17 cellular contexts compared by ENCODE assay signal in the genomic region with DNA sequence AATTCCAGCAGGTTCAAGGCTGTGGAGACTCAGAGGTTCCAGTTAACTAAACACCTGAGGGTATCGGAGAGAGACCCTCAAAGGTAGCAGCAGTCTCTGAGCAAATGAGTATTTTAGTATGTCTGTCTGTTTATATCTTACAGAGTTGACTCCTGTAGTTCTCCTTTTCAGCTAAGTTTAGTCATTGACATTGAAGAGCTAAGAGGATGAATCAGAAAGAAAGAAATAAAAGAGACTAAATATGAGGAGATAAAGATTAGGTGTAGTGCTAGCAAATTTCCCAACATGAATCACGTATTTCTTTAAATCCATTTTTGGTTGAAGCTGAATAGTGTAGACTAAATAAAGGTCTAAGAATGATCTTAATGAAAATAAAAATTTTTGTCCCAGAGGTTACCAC.
DNase-seq lines count a peak whose midpoint lies in the region; ATAC-seq and TF ChIP-seq lines count a peak whose summit lies in the region.
"Had no signal": no experiment of that assay in that cellular context is flagged by ENCODE, and none has a peak within 500 bp of the region (broad histone marks: within the 10 kb centered on the region; RNA-seq: fewer than 3 reads in every experiment).

No MANE protein-coding gene starts in this region.

- no peaks in the 10 kb centered on the region for H3K9me3 ChIP-seq in AG04450 (ENCODE audit: control insufficient read depth, insufficient read depth, low read length)
- no peaks in the 10 kb centered on the region for H3K9me3 ChIP-seq in effector memory CD4-positive, alpha-beta T cell (ENCODE audit: control insufficient read depth, low read length)
- H3K9me3 ChIP-seq: BLaER1 treated with 17β-estradiol and CSF1 and Interleukin-3, amounts not matched to agents 10 nM and 100 nM had no signal

- peak overlapping the region; percentile 53 for H3K27ac ChIP-seq in AG04450 (ENCODE audit: low read depth, low read length)
- H3K27ac ChIP-seq in effector memory CD4-positive, alpha-beta T cell (ENCODE audit: insufficient read depth, low read length, poor library complexity, severe bottlenecking) = no peak overlapping the region
- H3K27ac ChIP-seq: BLaER1 treated with 17β-estradiol and CSF1 and Interleukin-3, amounts not matched to agents 10 nM and 100 nM had no signal

- CTCF ChIA-PET in AG04450 (lab: Charles Lee) = interaction anchor here (1.4 to 2.5 kb wide), 2 partner anchors 469 to 766 kb away, joined by 3 to 9 read pairs; no protein-coding TSS in a partner anchor

- DNase-seq in AG04450 (ENCODE audit: low read depth, low spot score) = no peak
- no peak for DNase-seq in HFFc6
- peak; percentile 29 for DNase-seq in amniotic epithelial cell (ENCODE audit: low read depth)
- DNase-seq in iris pigment epithelial cell (ENCODE audit: low read depth) = peak; percentile 56
- DNase-seq in NCI-H1048 (lab: John Stamatoyannopoulos, UW) = no peak
- no peak for DNase-seq in effector memory CD4-positive, alpha-beta T cell
- no peak for DNase-seq in SKM-1 (lab: John Stamatoyannopoulos, UW; ENCODE audit: unreplicated experiment)
- DNase-seq: 8988T; Calu3; CD8-positive, alpha-beta T cell; DMS79 treated with DMSO at 0.1 percent for 48 hours; HCEC 1CT; KBM-7 had no signal

- H3K36me3 ChIP-seq in effector memory CD4-positive, alpha-beta T cell (ENCODE audit: control insufficient read depth, insufficient read depth, low read length) = no peaks in the 10 kb centered on the region
- H3K36me3 ChIP-seq: BLaER1 treated with 17β-estradiol and CSF1 and Interleukin-3, amounts not matched to agents 10 nM and 100 nM had no signal

- TF ChIP-seq CTCF in AG04450 (IDR thresholded peaks at IDR 0.05; ENCODE audit: low read depth, low read length) (no peak), HFFc6 (IDR thresholded peaks at IDR 0.05) (no peak)

- H3K9me3 Mint-ChIP-seq in HFFc6 = no peaks in the 10 kb centered on the region; the same call in 1 of the 2 replicates
- H3K9me3 Mint-ChIP-seq: CD8-positive, alpha-beta T cell had no signal

- H3K4me1 Mint-ChIP-seq in HFFc6 (ENCODE audit: low read depth) = peaks cover 63% of the 10 kb centered on the region
- H3K4me1 Mint-ChIP-seq: B cell, IgD-negative memory B cell had no signal

- H3K27ac Mint-ChIP-seq in HFFc6 = peak overlapping the region; percentile 74
- H3K27ac Mint-ChIP-seq: B cell; CD8-positive, alpha-beta T cell; IgD-negative memory B cell had no signal

- H3K27me3 Mint-ChIP-seq in HFFc6 (ENCODE audit: insufficient read depth) = no peaks in the 10 kb centered on the region
- H3K27me3 Mint-ChIP-seq: B cell had no signal

- H3K4me3 Mint-ChIP-seq in HFFc6 = no peak overlapping the region; the same call in 1 of the 2 replicates
- H3K4me3 Mint-ChIP-seq: B cell; CD8-positive, alpha-beta T cell; IgD-negative memory B cell had no signal

- no peak for ATAC-seq in GM18502 (IDR thresholded peaks at IDR 0.05; ENCODE audit: poor library complexity, unreplicated experiment)
- ATAC-seq: CD8-positive, alpha-beta T cell had no signal

- peaks cover 19% of the 10 kb centered on the region for H3K36me3 Mint-ChIP-seq in HFFc6 (ENCODE audit: low read depth)
- H3K36me3 Mint-ChIP-seq: CD8-positive, alpha-beta T cell; IgD-negative memory B cell had no signal

- no peaks in the 10 kb centered on the region for H3K27me3 ChIP-seq in AG04450 (ENCODE audit: control insufficient read depth, insufficient read depth, low read length)
- H3K27me3 ChIP-seq in effector memory CD4-positive, alpha-beta T cell (replicated peaks; ENCODE audit: control insufficient read depth, insufficient read depth, low read length, poor library complexity, severe bottlenecking) = no peaks in the 10 kb centered on the region
- H3K27me3 ChIP-seq: BLaER1 treated with 17β-estradiol and CSF1 and Interleukin-3, amounts not matched to agents 10 nM and 100 nM had no signal

- POLR2A ChIA-PET in AG04450 (lab: Yijun Ruan, JAX) = interaction anchor here (1.0 kb wide), 1 partner anchor 469 kb away, joined by 3 read pairs; no protein-coding TSS in a partner anchor

- H3K4me1 ChIP-seq in effector memory CD4-positive, alpha-beta T cell (ENCODE audit: control insufficient read depth, insufficient read depth, low read length, poor library complexity, severe bottlenecking) = no peaks in the 10 kb centered on the region

- no peak overlapping the region for H3K4me3 ChIP-seq in AG04450 (ENCODE audit: low read depth, low read length)
- no peak overlapping the region for H3K4me3 ChIP-seq in effector memory CD4-positive, alpha-beta T cell (ENCODE audit: insufficient read depth, low read depth, low read length, poor library complexity, severe bottlenecking)
- H3K4me3 ChIP-seq: BLaER1 treated with 17β-estradiol and CSF1 and Interleukin-3, amounts not matched to agents 10 nM and 100 nM had no signal

Comparison
In these comparisons a context has a peak if more than half of its experiments do, and no peak if none do; other contexts are left out.
1. DNase-seq: peak in amniotic epithelial cell (single experiment) and iris pigment epithelial cell (single experiment); none in AG04450 (single experiment), HFFc6 (single experiment), NCI-H1048 (single experiment), effector memory CD4-positive, alpha-beta T cell (0 of 3) and SKM-1 (single experiment).